Comparison of ENCODE assay signal across 8 cellular contexts in the genomic region with DNA sequence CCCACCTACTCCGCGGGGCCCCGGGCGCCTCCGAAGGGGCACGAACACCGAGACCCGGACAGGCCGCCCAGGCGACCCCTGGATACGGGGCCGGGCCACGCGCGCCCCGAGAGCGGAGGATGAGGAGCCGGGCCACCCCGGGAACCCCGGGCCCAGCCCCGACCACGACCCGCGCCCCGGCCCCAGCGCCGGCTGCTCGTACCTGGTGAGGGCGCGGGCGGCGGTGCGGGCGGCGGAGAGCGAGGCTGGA. TPM values are rescaled to one million over a fixed set of nuclear protein-coding genes. Genes with fewer than 3 reads are reported as not detected.
DNase-seq lines count a peak whose midpoint lies in the region; ATAC-seq, FAIRE-seq and TF ChIP-seq lines count a peak whose summit lies in the region.

No MANE protein-coding gene starts in this region.

- H2AFZ ChIP-seq in neural progenitor cell (replicated peaks): no peak overlapping the region

- H3K4me1 ChIP-seq in neural progenitor cell: peaks cover 48% of the 10 kb centered on the region

- H3K4me1 Mint-ChIP-seq in neural progenitor cell: peaks cover 23% of the 10 kb centered on the region

- H3K9ac ChIP-seq in neural progenitor cell: peak overlapping the region; percentile 99

- peak overlapping the region; percentile 96 for H3K4me2 ChIP-seq in neural progenitor cell

- H3K4me3 Mint-ChIP-seq in neural progenitor cell: peak overlapping the region; percentile 80

- no peaks in the 10 kb centered on the region for H3K27me3 ChIP-seq in HL-60 (ENCODE audit: insufficient read depth, poor library complexity, severe bottlenecking)
- H3K27me3 ChIP-seq in neural progenitor cell: no peaks in the 10 kb centered on the region

- H3K27ac ChIP-seq in HL-60 (replicated peaks): peak overlapping the region; percentile 86
- H3K27ac ChIP-seq in neural progenitor cell: peak overlapping the region; percentile 98

- H3K27ac Mint-ChIP-seq in neural progenitor cell: no peak overlapping the region

- H3K4me3 ChIP-seq in GM12875 (ENCODE audit: low read depth, low read length) (peak overlapping the region; percentile 87), HL-60 (replicated peaks; ENCODE audit: insufficient read depth, low read length) (peak overlapping the region; percentile 67), choroid plexus epithelial cell (ENCODE audit: low read depth, low read length) (peak overlapping the region; percentile 73), neural progenitor cell (peak overlapping the region; percentile 100)

- ATAC-seq in HG03159 (IDR thresholded peaks at IDR 0.05; ENCODE audit: unreplicated experiment) (no peak), GM21423 (IDR thresholded peaks at IDR 0.05; ENCODE audit: unreplicated experiment) (no peak), HG02885 (IDR thresholded peaks at IDR 0.05; ENCODE audit: poor library complexity, unreplicated experiment) (no peak)

- peaks cover 43% of the 10 kb centered on the region for H4K20me1 ChIP-seq in neural progenitor cell (ENCODE audit: low read depth)

- H3F3A ChIP-seq in neural progenitor cell (ENCODE audit: low read depth): peaks cover 35% of the 10 kb centered on the region

- H3K79me2 ChIP-seq in neural progenitor cell (ENCODE audit: low read depth): peaks cover 82% of the 10 kb centered on the region

- DNase-seq in HL-60 (ENCODE audit: low read depth in 1 of 2, low spot score in 1 of 2) (no peak), choroid plexus epithelial cell (ENCODE audit: low read depth) (no peak), neural progenitor cell (ENCODE audit: low spot score) (no peak), frontal cortex (ENCODE audit: low spot score in 2 of 2) (no peak)

- H3K36me3 ChIP-seq in neural progenitor cell: no peaks in the 10 kb centered on the region

- H3K9me3 Mint-ChIP-seq in neural progenitor cell: no peaks in the 10 kb centered on the region

- FAIRE-seq in frontal cortex (lab: Jason Lieb, UNC): no peak

- H3K27me3 Mint-ChIP-seq in neural progenitor cell (ENCODE audit: insufficient read depth, low read depth): peaks cover 4% of the 10 kb centered on the region

- H3K36me3 Mint-ChIP-seq in neural progenitor cell: peaks cover 4% of the 10 kb centered on the region

- H3K9me3 ChIP-seq in neural progenitor cell (ENCODE audit: low read depth): no peaks in the 10 kb centered on the region

- TF ChIP-seq CTCF in GM12875 (IDR thresholded peaks at IDR 0.05; ENCODE audit: borderline replicate concordance, insufficient read depth, low read depth, low read length): no peak
- TF ChIP-seq CTCF in HL-60 (IDR thresholded peaks at IDR 0.05; ENCODE audit: insufficient read depth, low read length): no peak
- no peak for TF ChIP-seq CTCF in choroid plexus epithelial cell (conservative IDR thresholded peaks at IDR 0.05; ENCODE audit: low read depth, low read length)
- TF ChIP-seq CTCF in neural progenitor cell (IDR thresholded peaks at IDR 0.05): no peak

RNA-seq across cellular contexts. Expression of a gene that starts 0.2 kb away (rescaled TPM):
- total RNA-seq in neural progenitor cell (ENCODE audit: low replicate concordance): 77.9 and 266 TPM in 2 replicates
- total RNA-seq in frontal cortex: 92.1 TPM

RNA-seq across cellular contexts. Expression of a gene that starts 32.2 kb away (rescaled TPM):
- total RNA-seq in neural progenitor cell (ENCODE audit: low replicate concordance) (54.5 and 76.6 TPM in 2 replicates), frontal cortex (18.8 TPM)

RNA-seq across cellular contexts. Expression of a gene that starts 46.1 kb away (rescaled TPM):
- total RNA-seq in neural progenitor cell (ENCODE audit: low replicate concordance): 86.6 and 174 TPM in 2 replicates
- total RNA-seq in frontal cortex: 73.8 TPM

RNA-seq across cellular contexts. Expression of a gene that starts 46.2 kb away (rescaled TPM):
- total RNA-seq in neural progenitor cell (ENCODE audit: low replicate concordance): 13.6 and 41.0 TPM in 2 replicates
- 21.2 TPM for total RNA-seq in frontal cortex
